ENCODE assay signal across 14 cellular contexts in the genomic region with DNA sequence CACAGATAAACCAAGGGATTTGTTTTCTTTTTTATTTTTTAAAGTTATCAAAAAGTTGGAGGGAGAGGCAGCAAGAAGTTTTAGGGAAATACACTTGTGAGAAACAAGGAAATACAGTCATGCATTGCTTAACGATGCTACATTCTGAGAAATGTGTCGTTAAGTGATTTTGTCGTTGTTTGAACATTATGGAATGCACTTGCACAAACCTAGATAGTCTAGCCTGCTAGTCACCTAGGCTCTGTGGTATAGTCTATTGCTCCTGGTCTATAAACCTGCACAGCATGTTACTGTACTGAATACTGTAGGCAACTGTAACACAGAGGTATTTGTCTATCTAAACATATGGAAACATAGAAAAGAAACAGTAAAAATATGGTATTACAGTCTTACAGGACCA. TPM values are rescaled to one million over a fixed set of nuclear protein-coding genes. Genes with fewer than 3 reads are reported as not detected.
A peak's percentile ranks its signal among the peaks of the same experiment; 100 is the strongest.
DNase-seq lines count a peak whose midpoint lies in the region; ATAC-seq, FAIRE-seq and TF ChIP-seq lines count a peak whose summit lies in the region.
"Had no signal": no experiment of that assay in that cellular context is flagged by ENCODE, and none has a peak within 500 bp of the region (broad histone marks: within the 10 kb centered on the region; RNA-seq: fewer than 3 reads in every experiment).

No MANE protein-coding gene starts in this region.

- peak overlapping the region; percentile 56 for H3K27ac Mint-ChIP-seq in Caco-2 (ENCODE audit: unreplicated experiment)
- peak overlapping the region in 3 of 6 donors; percentile 39 to 86 (median 68) for H3K27ac Mint-ChIP-seq in immature natural killer cell
- no peak overlapping the region for H3K27ac Mint-ChIP-seq in stimulated activated naive B cell treated with anti-CD40 and anti-IgM and Interleukin-4, amounts not matched to agents 10 μg/mL and 1 μg/mL and 100 μg/mL, for 72 hours
- H3K27ac Mint-ChIP-seq: activated CD8-positive, alpha-beta T cell treated with anti-CD3 and anti-CD28 coated beads, Interleukin-2, amount 10 ng/mL, durations not matched to agents 7 days and 5 days had no signal

- no peaks in the 10 kb centered on the region for H3K27me3 Mint-ChIP-seq in Caco-2 (ENCODE audit: insufficient read depth, unreplicated experiment)
- H3K27me3 Mint-ChIP-seq in immature natural killer cell (ENCODE audit: low read depth in 3 of 3) = peaks cover 6 to 15% (median 7%) of the 10 kb centered on the region in 3 donors
- H3K27me3 Mint-ChIP-seq in stimulated activated naive B cell treated with anti-CD40 and anti-IgM and Interleukin-4, amounts not matched to agents 10 μg/mL and 1 μg/mL and 100 μg/mL, for 72 hours = no peaks in the 10 kb centered on the region

- intact Hi-C loops in Caco-2 (cut with micrococcal nuclease; ENCODE audit: unreplicated experiment) = loop anchor here (5.0 kb wide), 1 partner anchor 160 kb away; a partner anchor contains a TSS
- intact Hi-C loops in sigmoid colon (cut with DNase I) = loop anchor here (5.0 kb wide), 2 partner anchors 170 to 240 kb away; a partner anchor contains a TSS
- intact Hi-C loops in testis (cut with DNase I; ENCODE audit: low total_unique reads) = no loop called here

- peaks cover 3% of the 10 kb centered on the region for H3K9me3 Mint-ChIP-seq in Caco-2 (ENCODE audit: unreplicated experiment)
- H3K9me3 Mint-ChIP-seq in immature natural killer cell = no peaks in the 10 kb centered on the region
- H3K9me3 Mint-ChIP-seq in stimulated activated naive B cell treated with anti-CD40 and anti-IgM and Interleukin-4, amounts not matched to agents 10 μg/mL and 1 μg/mL and 100 μg/mL, for 72 hours = no peaks in the 10 kb centered on the region
- H3K9me3 Mint-ChIP-seq: stimulated activated effector memory CD8-positive, alpha-beta T cell treated with anti-CD3 and anti-CD28 coated beads, Interleukin-12 subunit alpha, Interleukin-12 subunit beta, amount 100 ng/mL, for 72 hours had no signal

- CTCF ChIA-PET in Caco-2 (lab: Charles Lee) = no interaction called here

- H3K36me3 ChIP-seq in Caco-2 (ENCODE audit: control insufficient read depth, insufficient read depth, low read length) (no peaks in the 10 kb centered on the region), sigmoid colon (peaks cover 1 to 6% (median 4%) of the 10 kb centered on the region in 4 donors), testis (ENCODE audit: low read depth, missing control alignments) (no peaks in the 10 kb centered on the region)

- no peak for TF ChIP-seq CTCF in Caco-2 (IDR thresholded peaks at IDR 0.05; ENCODE audit: insufficient read depth in 1 of 2, low read depth in 1 of 2, low read length in 1 of 2, severe bottlenecking in 1 of 2, unreplicated experiment in 1 of 2)
- no peak for TF ChIP-seq CTCF in sigmoid colon (IDR thresholded peaks at IDR 0.05)
- no peak for TF ChIP-seq CTCF in testis (IDR thresholded peaks at IDR 0.05)

- H3K9me3 ChIP-seq in Caco-2 = no peaks in the 10 kb centered on the region
- no peaks in the 10 kb centered on the region for H3K9me3 ChIP-seq in sigmoid colon
- no peaks in the 10 kb centered on the region for H3K9me3 ChIP-seq in testis

- peaks cover 32% of the 10 kb centered on the region for H3K4me1 Mint-ChIP-seq in Caco-2 (ENCODE audit: low read depth, unreplicated experiment)
- H3K4me1 Mint-ChIP-seq in immature natural killer cell = peaks cover 23 to 24% of the 10 kb centered on the region in 2 donors
- H3K4me1 Mint-ChIP-seq in stimulated activated naive B cell treated with anti-CD40 and anti-IgM and Interleukin-4, amounts not matched to agents 10 μg/mL and 1 μg/mL and 100 μg/mL, for 72 hours = peaks cover 20 to 52% of the 10 kb centered on the region in 2 donors

- no peak overlapping the region for H3K4me3 ChIP-seq in Caco-2 (ENCODE audit: low read depth, low read length)
- H3K4me3 ChIP-seq in sigmoid colon = no peak overlapping the region
- no peak overlapping the region for H3K4me3 ChIP-seq in testis

- H3K36me3 Mint-ChIP-seq in Caco-2 (ENCODE audit: insufficient read depth, unreplicated experiment) = peaks cover 29% of the 10 kb centered on the region
- peaks cover 2 to 3% (median 3%) of the 10 kb centered on the region in 3 donors for H3K36me3 Mint-ChIP-seq in immature natural killer cell
- H3K36me3 Mint-ChIP-seq in stimulated activated naive B cell treated with anti-CD40 and anti-IgM and Interleukin-4, amounts not matched to agents 10 μg/mL and 1 μg/mL and 100 μg/mL, for 72 hours = peaks cover 46 to 52% of the 10 kb centered on the region in 2 donors

- no peak for DNase-seq in Caco-2
- peak; percentile 68 for DNase-seq in RCC 7860 (ENCODE audit: low spot score)
- DNase-seq in immature natural killer cell = no peak
- no peak for DNase-seq in sigmoid colon
- DNase-seq in NCI-H128 (lab: John Stamatoyannopoulos, UW; ENCODE audit: unreplicated experiment) = no peak
- no peak for DNase-seq in NAMALWA (ENCODE audit: low spot score)
- no peak for DNase-seq in testis
- DNase-seq in stimulated activated naive B cell treated with anti-CD40 and anti-IgM and Interleukin-4, amounts not matched to agents 10 μg/mL and 1 μg/mL and 100 μg/mL, for 72 hours = no peak
- DNase-seq: activated CD8-positive, alpha-beta T cell treated with anti-CD3 and anti-CD28 coated beads, Interleukin-2, amount 10 ng/mL, durations not matched to agents 7 days and 5 days; activated gamma-delta T cell; caudate nucleus; stimulated activated CD4-positive, alpha-beta T cell treated with anti-CD3 and anti-CD28 coated beads, Interleukin-2, amount 100 ng/mL, for 48 hours had no signal

- BruUV-seq in Caco-2 (replicated peaks; lab: Mats Ljungman, UMichigan) = no TSS peak

- H3K4me1 ChIP-seq in Caco-2 = peaks cover 39% of the 10 kb centered on the region
- H3K4me1 ChIP-seq in sigmoid colon = peaks cover 0 to 28% (median 22%) of the 10 kb centered on the region in 4 donors
- H3K4me1 ChIP-seq in testis = no peaks in the 10 kb centered on the region

- 17 to 61% methylated on average over 3 of the region's 3 CpGs for WGBS in sigmoid colon, 2 donors
- 82 to 91% methylated on average over 3 of the region's 3 CpGs for WGBS in testis, 2 donors

- peak; percentile 22 for FAIRE-seq in RCC 7860 (lab: Jason Lieb, UNC)

- peak overlapping the region; percentile 94 to 99 (median 98) for H3K27ac ChIP-seq in sigmoid colon
- H3K27ac ChIP-seq in testis = no peak overlapping the region
- H3K27ac ChIP-seq: KMS-11 had no signal

- no peak for ATAC-seq in stimulated activated naive B cell treated with anti-CD40 and anti-IgM and Interleukin-4, amounts not matched to agents 10 μg/mL and 1 μg/mL and 100 μg/mL, for 72 hours (replicated peaks)
- ATAC-seq: activated CD8-positive, alpha-beta T cell treated with anti-CD3 and anti-CD28 coated beads, Interleukin-2, amount 10 ng/mL, durations not matched to agents 7 days and 5 days; stimulated activated effector memory CD8-positive, alpha-beta T cell treated with anti-CD3 and anti-CD28 coated beads, Interleukin-12 subunit alpha, Interleukin-12 subunit beta, amount 100 ng/mL, for 72 hours had no signal

- H3K4me3 Mint-ChIP-seq in Caco-2 (ENCODE audit: unreplicated experiment) (peak overlapping the region; percentile 65), immature natural killer cell (peak overlapping the region in 3 of 5 donors; percentile 38 to 50 (median 44))
- no peak overlapping the region for H3K4me3 Mint-ChIP-seq in stimulated activated naive B cell treated with anti-CD40 and anti-IgM and Interleukin-4, amounts not matched to agents 10 μg/mL and 1 μg/mL and 100 μg/mL, for 72 hours
- H3K4me3 Mint-ChIP-seq: activated CD8-positive, alpha-beta T cell treated with anti-CD3 and anti-CD28 coated beads, Interleukin-2, amount 10 ng/mL, durations not matched to agents 7 days and 5 days had no signal

- TF ChIP-seq POLR2A in sigmoid colon (IDR thresholded peaks at IDR 0.05) = no peak
- no peak for TF ChIP-seq POLR2A in testis (IDR thresholded peaks at IDR 0.05)

- H3K27me3 ChIP-seq in Caco-2 (replicated peaks; ENCODE audit: control insufficient read depth, insufficient read depth, low read length) (no peaks in the 10 kb centered on the region), sigmoid colon (no peaks in the 10 kb centered on the region), testis (no peaks in the 10 kb centered on the region)

- POLR2A ChIA-PET in Caco-2 (lab: Charles Lee) = no interaction called here

- no peak for TF ChIP-seq EP300 in sigmoid colon (IDR thresholded peaks at IDR 0.05)

RNA-seq across cellular contexts. Expression of a gene that starts 2.0 kb away (rescaled TPM):
- total RNA-seq in Caco-2 (2022) (20.2 and 24.5 TPM in 2 replicates), sigmoid colon (100 to 1,000 TPM in 1 of 4 donors, 10 to 100 TPM in 3; 49.9 to 121 (median 58.1) TPM), testis (10 to 100 TPM in 1 of 2 donors, 1 to 10 TPM in 1; 6.9 to 14.7 TPM)
- polyA plus RNA-seq in immature natural killer cell (10 to 100 TPM; 10.5 to 12.1 (median 10.6) TPM), sigmoid colon (10 to 100 TPM in 2 of 3 donors, 1 to 10 TPM in 1; 4.2 to 55.0 (median 14.3) TPM), testis (ENCODE audit: insufficient read depth, low read depth, low replicate concordance) (5.4 TPM)

Comparison
In these comparisons a context has a peak if more than half of its experiments do, and no peak if none do; other contexts are left out.
1. H3K4me3 Mint-ChIP-seq: peak in Caco-2 (single experiment) and immature natural killer cell (3 of 5); none in stimulated activated naive B cell treated with anti-CD40 and anti-IgM and Interleukin-4, amounts not matched to agents 10 μg/mL and 1 μg/mL and 100 μg/mL, for 72 hours (0 of 2).
2. H3K27ac ChIP-seq: peak in sigmoid colon (4 of 4); none in testis (0 of 2).